Comparison of ENCODE assay signal across 29 cellular contexts in genomic region chr19:53795019-53795418, GRCh38.
"Had no signal": no experiment of that assay in that cellular context is flagged by ENCODE, and none has a peak within 500 bp of the region (broad histone marks: within the 10 kb centered on the region; RNA-seq: fewer than 3 reads in every experiment).

No MANE protein-coding gene starts in this region.

- FAIRE-seq: urothelium cell line had no signal

- H3K27me3 Mint-ChIP-seq: stimulated activated memory B cell treated with anti-CD40 and anti-IgM and Interleukin-4, amounts not matched to agents 10 μg/mL and 1 μg/mL and 100 μg/mL, for 72 hours; stimulated activated naive CD8-positive, alpha-beta T cell treated with anti-CD3 and anti-CD28 coated beads, Interleukin-15, Interleukin-2, amounts not matched to agents 100 ng/mL and 50 ng/mL, for 24 hours; type B pancreatic cell had no signal

- H3K36me3 ChIP-seq: stomach, suprapubic skin, thoracic aorta, thyroid gland, tibial artery, tibial nerve, transverse colon, upper lobe of right lung, uterus, vagina had no signal

- H3K9me3 ChIP-seq: stomach, suprapubic skin, testis, thoracic aorta, thyroid gland, tibial artery, tibial nerve, transverse colon, upper lobe of left lung, upper lobe of right lung, uterus, vagina had no signal

- H3K27me3 ChIP-seq: stomach, suprapubic skin, testis, thyroid gland, tibial nerve, transverse colon, upper lobe of left lung, upper lobe of right lung, uterus, vagina had no signal

- DNase-seq: stimulated activated CD4-positive, alpha-beta T cell treated with anti-CD3 and anti-CD28 coated beads, Interleukin-2, amount 100 ng/mL, for 48 hours; stimulated activated CD4-positive, alpha-beta T cell treated with anti-CD3 and anti-CD28 coated beads, Interleukin-4, amount 100 ng/mL, for 1 hour; stimulated activated CD4-positive, alpha-beta T cell treated with anti-CD3 and anti-CD28 coated beads, Interleukin-4, amount 100 ng/mL, for 24 hours; stimulated activated CD4-positive, alpha-beta T cell treated with anti-CD3 and anti-CD28 coated beads, Interleukin-4, amount 100 ng/mL, for 4 hours; stimulated activated CD8-positive, alpha-beta memory T cell treated with anti-CD3 and anti-CD28 coated beads, Interleukin-4, amount 100 ng/mL, for 48 hours; stimulated activated naive B cell treated with anti-CD40 and anti-IgM and Interleukin-4, amounts not matched to agents 10 μg/mL and 1 μg/mL and 100 μg/mL, for 72 hours; stimulated activated naive CD4-positive, alpha-beta T cell; stimulated activated naive CD4-positive, alpha-beta T cell treated with Interleukin-2 at 50 U/mL for 16 hours; stimulated activated naive CD8-positive, alpha-beta T cell treated with anti-CD3 and anti-CD28 coated beads, Interleukin-15, amount 100 ng/mL, for 72 hours; stimulated activated naive CD8-positive, alpha-beta T cell treated with anti-CD3 and anti-CD28 coated beads, Interleukin-15, Interleukin-2, amounts not matched to agents 100 U/mL and 50 U/mL, for 24 hours; stomach; substantia nigra; testis; thyroid gland; tibial artery; transverse colon; trophoblast cell; upper lobe of left lung; upper lobe of right lung; uterus had no signal

- H3K4me3 Mint-ChIP-seq: stimulated activated effector memory CD8-positive, alpha-beta T cell treated with anti-CD3 and anti-CD28 coated beads, Interleukin-12 subunit alpha, Interleukin-12 subunit beta, amount 100 ng/mL, for 72 hours; stimulated activated memory B cell treated with anti-CD40 and anti-IgM and Interleukin-4, amounts not matched to agents 10 μg/mL and 1 μg/mL and 100 μg/mL, for 72 hours; stimulated activated naive B cell treated with anti-CD40 and anti-IgM and Interleukin-4, amounts not matched to agents 10 μg/mL and 1 μg/mL and 100 μg/mL, for 72 hours; stimulated activated naive CD8-positive, alpha-beta T cell treated with anti-CD3 and anti-CD28 coated beads, Interleukin-15, amount 100 ng/mL, for 72 hours; stimulated activated naive CD8-positive, alpha-beta T cell treated with anti-CD3 and anti-CD28 coated beads, Interleukin-15, Interleukin-2, amounts not matched to agents 100 ng/mL and 50 ng/mL, for 24 hours; type B pancreatic cell had no signal

- H3K4me1 Mint-ChIP-seq: stimulated activated effector memory CD8-positive, alpha-beta T cell treated with anti-CD3 and anti-CD28 coated beads, Interleukin-12 subunit alpha, Interleukin-12 subunit beta, amount 100 ng/mL, for 72 hours; stimulated activated naive CD8-positive, alpha-beta T cell treated with anti-CD3 and anti-CD28 coated beads, Interleukin-15, amount 100 ng/mL, for 72 hours had no signal

- H3K4me1 ChIP-seq: stomach, suprapubic skin, testis, thyroid gland, tibial artery, tibial nerve, transverse colon, upper lobe of right lung, uterus, vagina had no signal

- ATAC-seq: stimulated activated effector memory CD8-positive, alpha-beta T cell treated with anti-CD3 and anti-CD28 coated beads, Interleukin-12 subunit alpha, Interleukin-12 subunit beta, amount 100 ng/mL, for 72 hours; stimulated activated memory B cell treated with anti-CD40 and anti-IgM and Interleukin-4, amounts not matched to agents 10 μg/mL and 1 μg/mL and 100 μg/mL, for 72 hours; stimulated activated naive B cell treated with anti-CD40 and anti-IgM and Interleukin-4, amounts not matched to agents 10 μg/mL and 1 μg/mL and 100 μg/mL, for 72 hours; stimulated activated naive CD8-positive, alpha-beta T cell treated with anti-CD3 and anti-CD28 coated beads, Interleukin-15, amount 100 ng/mL, for 72 hours; stimulated activated naive CD8-positive, alpha-beta T cell treated with anti-CD3 and anti-CD28 coated beads, Interleukin-15, Interleukin-2, amounts not matched to agents 100 U/mL and 50 U/mL, for 24 hours; upper lobe of right lung had no signal

- H3K9me3 Mint-ChIP-seq: stimulated activated effector memory CD8-positive, alpha-beta T cell treated with anti-CD3 and anti-CD28 coated beads, Interleukin-12 subunit alpha, Interleukin-12 subunit beta, amount 100 ng/mL, for 72 hours; stimulated activated memory B cell treated with anti-CD40 and anti-IgM and Interleukin-4, amounts not matched to agents 10 μg/mL and 1 μg/mL and 100 μg/mL, for 72 hours; stimulated activated naive B cell treated with anti-CD40 and anti-IgM and Interleukin-4, amounts not matched to agents 10 μg/mL and 1 μg/mL and 100 μg/mL, for 72 hours; stimulated activated naive CD8-positive, alpha-beta T cell treated with anti-CD3 and anti-CD28 coated beads, Interleukin-15, amount 100 ng/mL, for 72 hours; stimulated activated naive CD8-positive, alpha-beta T cell treated with anti-CD3 and anti-CD28 coated beads, Interleukin-15, Interleukin-2, amounts not matched to agents 100 ng/mL and 50 ng/mL, for 24 hours; type B pancreatic cell had no signal

- H3K4me3 ChIP-seq: stomach, suprapubic skin, testis, thoracic aorta, thyroid gland, tibial artery, tibial nerve, transverse colon, upper lobe of left lung, upper lobe of right lung, uterus, vagina had no signal

- H3K36me3 Mint-ChIP-seq: stimulated activated effector memory CD8-positive, alpha-beta T cell treated with anti-CD3 and anti-CD28 coated beads, Interleukin-12 subunit alpha, Interleukin-12 subunit beta, amount 100 ng/mL, for 72 hours; stimulated activated memory B cell treated with anti-CD40 and anti-IgM and Interleukin-4, amounts not matched to agents 10 μg/mL and 1 μg/mL and 100 μg/mL, for 72 hours; stimulated activated naive B cell treated with anti-CD40 and anti-IgM and Interleukin-4, amounts not matched to agents 10 μg/mL and 1 μg/mL and 100 μg/mL, for 72 hours; type B pancreatic cell had no signal

- H3K27ac ChIP-seq: stomach, suprapubic skin, testis, thoracic aorta, thyroid gland, tibial artery, tibial nerve, transverse colon, upper lobe of left lung, upper lobe of right lung, uterus, vagina had no signal

- H3K27ac Mint-ChIP-seq: stimulated activated effector memory CD8-positive, alpha-beta T cell treated with anti-CD3 and anti-CD28 coated beads, Interleukin-12 subunit alpha, Interleukin-12 subunit beta, amount 100 ng/mL, for 72 hours; stimulated activated memory B cell treated with anti-CD40 and anti-IgM and Interleukin-4, amounts not matched to agents 10 μg/mL and 1 μg/mL and 100 μg/mL, for 72 hours; stimulated activated naive B cell treated with anti-CD40 and anti-IgM and Interleukin-4, amounts not matched to agents 10 μg/mL and 1 μg/mL and 100 μg/mL, for 72 hours; stimulated activated naive CD8-positive, alpha-beta T cell treated with anti-CD3 and anti-CD28 coated beads, Interleukin-15, amount 100 ng/mL, for 72 hours; stimulated activated naive CD8-positive, alpha-beta T cell treated with anti-CD3 and anti-CD28 coated beads, Interleukin-15, Interleukin-2, amounts not matched to agents 100 ng/mL and 50 ng/mL, for 24 hours; type B pancreatic cell had no signal
